ENCODE assay signal across 10 cellular contexts in the genomic region with DNA sequence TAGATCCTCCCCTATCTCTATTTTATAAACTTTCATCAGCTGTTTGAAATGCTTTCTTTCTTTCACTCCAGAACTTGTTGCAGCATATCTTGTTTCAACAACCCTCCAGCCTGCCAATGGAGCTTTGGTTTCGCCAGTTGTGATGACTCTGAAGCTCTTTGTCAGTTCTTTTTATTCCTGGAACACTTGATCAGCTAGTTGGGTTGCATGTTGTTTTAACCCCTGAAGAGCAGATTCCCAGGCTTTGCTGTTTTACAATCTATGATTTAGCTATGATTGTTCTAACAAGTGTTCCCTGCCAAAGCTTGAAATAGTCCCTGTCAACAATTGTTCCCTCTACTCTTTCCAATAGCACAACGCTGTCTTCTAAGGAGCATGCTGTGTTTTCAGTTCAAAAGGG. TPM values are rescaled to one million over a fixed set of nuclear protein-coding genes. Genes with fewer than 3 reads are reported as not detected.
DNase-seq lines count a peak whose midpoint lies in the region; TF ChIP-seq lines count a peak whose summit lies in the region.
"Had no signal": no experiment of that assay in that cellular context is flagged by ENCODE, and none has a peak within 500 bp of the region (broad histone marks: within the 10 kb centered on the region; RNA-seq: fewer than 3 reads in every experiment).

No MANE protein-coding gene starts in this region.

- intact Hi-C loops in esophagus squamous epithelium (cut with DNase I) (no loop called here), vagina (cut with DNase I) (no loop called here)

- no peak for TF ChIP-seq CTCF in esophagus squamous epithelium (IDR thresholded peaks at IDR 0.05)
- no peak for TF ChIP-seq CTCF in vagina (IDR thresholded peaks at IDR 0.05)

- WGBS in esophagus squamous epithelium, 2 donors, result 19 to 31% methylated on average over 2 of the region's 2 CpGs
- WGBS in mesenchymal stem cell, result 87% methylated on average over 2 of the region's 2 CpGs

- H3K27me3 ChIP-seq in esophagus squamous epithelium (no peaks in the 10 kb centered on the region), mesenchymal stem cell (ENCODE audit: control insufficient read depth in 1 of 2, insufficient read depth in 1 of 2, low read length in 2 of 2) (no peaks in the 10 kb centered on the region), vagina (no peaks in the 10 kb centered on the region)

- H3K18ac ChIP-seq in mesenchymal stem cell (ENCODE audit: low read depth in 1 of 2, low read length in 2 of 2), result no peak overlapping the region

- peak overlapping the region; percentile 44 for H3K9ac ChIP-seq in mesenchymal stem cell (ENCODE audit: low read length)

- no peak overlapping the region for H3K4me2 ChIP-seq in mesenchymal stem cell (ENCODE audit: low read length, poor library complexity, severe bottlenecking)

- H2BK12ac ChIP-seq in mesenchymal stem cell (ENCODE audit: low read length in 2 of 2), result no peak overlapping the region

- H3K9me3 ChIP-seq in esophagus squamous epithelium (no peaks in the 10 kb centered on the region), mesenchymal stem cell (ENCODE audit: control insufficient read depth, low read length) (no peaks in the 10 kb centered on the region), vagina (no peaks in the 10 kb centered on the region)
- H3K9me3 ChIP-seq: prostate gland had no signal

- H3K4me1 ChIP-seq in esophagus squamous epithelium, result peaks cover 8 to 67% (median 8%) of the 10 kb centered on the region in 3 donors
- no peaks in the 10 kb centered on the region for H3K4me1 ChIP-seq in mesenchymal stem cell (ENCODE audit: control insufficient read depth, insufficient read depth, low read depth, low read length)
- peaks cover 8% of the 10 kb centered on the region for H3K4me1 ChIP-seq in vagina
- H3K4me1 ChIP-seq: prostate gland had no signal

- no peak overlapping the region for H2BK120ac ChIP-seq in mesenchymal stem cell (ENCODE audit: low read depth, low read length)

- H3K27ac ChIP-seq in esophagus squamous epithelium (peak overlapping the region; percentile 61 to 82 (median 73)), mesenchymal stem cell (ENCODE audit: low read length, poor library complexity, severe bottlenecking) (no peak overlapping the region), vagina (peak overlapping the region; percentile 66)
- H3K27ac ChIP-seq: prostate gland had no signal

- H2BK5ac ChIP-seq in mesenchymal stem cell (ENCODE audit: low read depth, low read length, poor library complexity, severe bottlenecking), result no peak overlapping the region

- no peak overlapping the region for H4K8ac ChIP-seq in mesenchymal stem cell (ENCODE audit: low read length)

- H3K4ac ChIP-seq in mesenchymal stem cell (ENCODE audit: low read depth in 1 of 2, low read length in 2 of 2), result no peak overlapping the region

- no peak overlapping the region for H2AFZ ChIP-seq in mesenchymal stem cell (ENCODE audit: low read depth, low read length)

- H4K91ac ChIP-seq in mesenchymal stem cell (ENCODE audit: low read length), result no peak overlapping the region

- peak overlapping the region in 1 of 2 experiments; percentile 59 for H3K14ac ChIP-seq in mesenchymal stem cell (ENCODE audit: low read length in 2 of 2)

- H2BK15ac ChIP-seq in mesenchymal stem cell (ENCODE audit: low read depth, poor library complexity, severe bottlenecking), result no peak overlapping the region

- DNase-seq in NCI-H510A treated with DMSO at 0.1 percent for 48 hours (lab: John Stamatoyannopoulos, UW) (peak; percentile 48), NCI-H510A (lab: John Stamatoyannopoulos, UW) (no peak), esophagus squamous epithelium (lab: John Stamatoyannopoulos, UW) (no peak), mesenchymal stem cell (peak; percentile 63), vagina (ENCODE audit: extremely low spot score in 2 of 2) (no peak), T-helper 9 cell (no peak), NCI-H524 (lab: John Stamatoyannopoulos, UW) (no peak)
- DNase-seq in activated CD8-positive, alpha-beta memory T cell treated with anti-CD3 and anti-CD28 coated beads, Interleukin-2, amount 50 U/mL, for 48 hours, result no peak
- DNase-seq: SW 1271 had no signal

- H3K4me3 ChIP-seq in esophagus squamous epithelium (peak overlapping the region in 1 of 4 donors; percentile 1), mesenchymal stem cell (ENCODE audit: insufficient read depth in 1 of 2, low read depth in 1 of 2, low read length in 2 of 2) (peak overlapping the region in 1 of 2 experiments; percentile 26), vagina (no peak overlapping the region)
- H3K4me3 ChIP-seq: prostate gland had no signal

- TF ChIP-seq POLR2A in esophagus squamous epithelium (IDR thresholded peaks at IDR 0.05), result no peak
- TF ChIP-seq POLR2A in vagina (IDR thresholded peaks at IDR 0.05), result no peak

- H3K23ac ChIP-seq in mesenchymal stem cell (ENCODE audit: low read length in 2 of 2), result no peak overlapping the region

- no peak overlapping the region for H2AK5ac ChIP-seq in mesenchymal stem cell (ENCODE audit: low read length, severe bottlenecking)

- H3K79me1 ChIP-seq in mesenchymal stem cell (replicated peaks; ENCODE audit: low read length, poor library complexity, severe bottlenecking), result no peaks in the 10 kb centered on the region

- H3K36me3 ChIP-seq in esophagus squamous epithelium (no peaks in the 10 kb centered on the region), mesenchymal stem cell (ENCODE audit: control insufficient read depth in 1 of 2, insufficient read depth in 2 of 2, low read depth in 1 of 2, low read length in 2 of 2) (no peaks in the 10 kb centered on the region), vagina (no peaks in the 10 kb centered on the region)
- H3K36me3 ChIP-seq: prostate gland had no signal

RNA-seq across cellular contexts. Expression of a gene that starts 50.6 kb away (rescaled TPM):
- total RNA-seq in esophagus squamous epithelium (10 to 100 TPM in 2 of 4 donors, 1 to 10 TPM in 2; 5.5 to 25.4 (median 8.8) TPM), vagina (35.1 TPM)
- polyA plus RNA-seq in mesenchymal stem cell (2013, experiment 1 of 2), result 32.7 TPM
- polyA plus RNA-seq in mesenchymal stem cell (2013, experiment 2 of 2), result 31.2 TPM

Comparison
In these comparisons a context has a peak if more than half of its experiments do, and no peak if none do; other contexts are left out.
1. DNase-seq: peak in NCI-H510A treated with DMSO at 0.1 percent for 48 hours (single experiment) and mesenchymal stem cell (single experiment); none in NCI-H510A (single experiment), esophagus squamous epithelium (single experiment), vagina (0 of 2), activated CD8-positive, alpha-beta memory T cell treated with anti-CD3 and anti-CD28 coated beads, Interleukin-2, amount 50 U/mL, for 48 hours (single experiment), T-helper 9 cell (single experiment) and NCI-H524 (0 of 2).